In the genomic region with DNA sequence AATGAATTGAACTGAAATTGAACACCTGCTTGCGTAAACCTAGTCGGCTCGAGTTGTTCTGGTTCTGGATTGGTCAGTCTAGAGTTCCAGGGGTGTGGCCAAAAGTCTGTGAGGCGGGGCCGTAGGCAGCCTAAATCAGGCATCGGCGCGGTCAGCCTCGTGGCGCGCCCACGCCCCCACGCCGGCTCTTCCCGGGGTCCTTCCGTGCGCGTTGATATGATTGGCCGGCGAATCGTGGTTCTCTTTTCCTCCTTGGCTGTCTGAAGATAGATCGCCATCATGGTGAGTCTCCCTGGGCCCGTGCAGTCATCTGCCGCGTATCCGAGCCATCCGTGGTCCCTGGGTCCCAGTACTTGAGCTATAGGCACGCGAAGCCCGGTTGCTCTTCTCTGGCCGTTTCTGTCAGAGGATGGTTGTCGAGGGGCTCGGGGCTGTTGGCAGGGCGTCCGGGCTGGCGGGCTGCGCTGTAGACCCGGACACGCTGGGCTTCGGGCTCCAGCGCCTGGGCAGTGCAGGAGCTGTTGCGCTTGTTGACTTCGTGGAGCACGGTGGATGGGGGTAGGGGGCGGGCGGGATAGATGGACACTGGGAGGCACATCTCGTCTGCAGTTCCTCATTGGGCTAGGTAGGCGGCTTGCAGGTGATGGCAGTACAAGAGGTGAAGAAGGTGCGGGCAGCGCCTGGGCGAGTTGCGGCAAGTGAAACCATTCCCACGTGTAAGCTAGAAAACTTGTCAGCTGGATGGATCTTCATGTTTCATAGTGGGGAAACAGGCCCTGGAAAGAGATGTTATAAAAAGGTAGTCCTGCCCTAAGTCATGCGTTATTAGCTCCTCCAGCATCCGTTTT, we compare ENCODE assay signal across 1 cellular context.
TF ChIP-seq lines count a peak whose summit lies in the region.

A gene (plus strand): TSS at position 241 of the 848 bp plus-strand sequence. CDS start 39 bp downstream, at position 280.

TF ChIP-seq in HepG2, 621 proteins besides CTCF, POLR2A, EP300 and RAD21 (continued from another document and continues in another):
- TF ChIP-seq, protein P1, sequence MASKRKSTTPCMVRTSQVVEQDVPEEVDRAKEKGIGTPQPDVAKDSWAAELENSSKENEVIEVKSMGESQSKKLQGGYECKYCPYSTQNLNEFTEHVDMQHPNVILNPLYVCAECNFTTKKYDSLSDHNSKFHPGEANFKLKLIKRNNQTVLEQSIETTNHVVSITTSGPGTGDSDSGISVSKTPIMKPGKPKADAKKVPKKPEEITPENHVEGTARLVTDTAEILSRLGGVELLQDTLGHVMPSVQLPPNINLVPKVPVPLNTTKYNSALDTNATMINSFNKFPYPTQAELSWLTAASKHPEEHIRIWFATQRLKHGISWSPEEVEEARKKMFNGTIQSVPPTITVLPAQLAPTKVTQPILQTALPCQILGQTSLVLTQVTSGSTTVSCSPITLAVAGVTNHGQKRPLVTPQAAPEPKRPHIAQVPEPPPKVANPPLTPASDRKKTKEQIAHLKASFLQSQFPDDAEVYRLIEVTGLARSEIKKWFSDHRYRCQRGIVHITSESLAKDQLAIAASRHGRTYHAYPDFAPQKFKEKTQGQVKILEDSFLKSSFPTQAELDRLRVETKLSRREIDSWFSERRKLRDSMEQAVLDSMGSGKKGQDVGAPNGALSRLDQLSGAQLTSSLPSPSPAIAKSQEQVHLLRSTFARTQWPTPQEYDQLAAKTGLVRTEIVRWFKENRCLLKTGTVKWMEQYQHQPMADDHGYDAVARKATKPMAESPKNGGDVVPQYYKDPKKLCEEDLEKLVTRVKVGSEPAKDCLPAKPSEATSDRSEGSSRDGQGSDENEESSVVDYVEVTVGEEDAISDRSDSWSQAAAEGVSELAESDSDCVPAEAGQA (IDR thresholded peaks at IDR 0.05; ENCODE audit: low read depth) = no peak
- TF ChIP-seq, protein P1 (CRISPR knock-in tag; IDR thresholded peaks at IDR 0.05; ENCODE audit: borderline replicate concordance) = no peak
- TF ChIP-seq ZNF383 (CRISPR knock-in tag; IDR thresholded peaks at IDR 0.05; ENCODE audit: borderline replicate concordance) = no peak
- TF ChIP-seq, protein P2, sequence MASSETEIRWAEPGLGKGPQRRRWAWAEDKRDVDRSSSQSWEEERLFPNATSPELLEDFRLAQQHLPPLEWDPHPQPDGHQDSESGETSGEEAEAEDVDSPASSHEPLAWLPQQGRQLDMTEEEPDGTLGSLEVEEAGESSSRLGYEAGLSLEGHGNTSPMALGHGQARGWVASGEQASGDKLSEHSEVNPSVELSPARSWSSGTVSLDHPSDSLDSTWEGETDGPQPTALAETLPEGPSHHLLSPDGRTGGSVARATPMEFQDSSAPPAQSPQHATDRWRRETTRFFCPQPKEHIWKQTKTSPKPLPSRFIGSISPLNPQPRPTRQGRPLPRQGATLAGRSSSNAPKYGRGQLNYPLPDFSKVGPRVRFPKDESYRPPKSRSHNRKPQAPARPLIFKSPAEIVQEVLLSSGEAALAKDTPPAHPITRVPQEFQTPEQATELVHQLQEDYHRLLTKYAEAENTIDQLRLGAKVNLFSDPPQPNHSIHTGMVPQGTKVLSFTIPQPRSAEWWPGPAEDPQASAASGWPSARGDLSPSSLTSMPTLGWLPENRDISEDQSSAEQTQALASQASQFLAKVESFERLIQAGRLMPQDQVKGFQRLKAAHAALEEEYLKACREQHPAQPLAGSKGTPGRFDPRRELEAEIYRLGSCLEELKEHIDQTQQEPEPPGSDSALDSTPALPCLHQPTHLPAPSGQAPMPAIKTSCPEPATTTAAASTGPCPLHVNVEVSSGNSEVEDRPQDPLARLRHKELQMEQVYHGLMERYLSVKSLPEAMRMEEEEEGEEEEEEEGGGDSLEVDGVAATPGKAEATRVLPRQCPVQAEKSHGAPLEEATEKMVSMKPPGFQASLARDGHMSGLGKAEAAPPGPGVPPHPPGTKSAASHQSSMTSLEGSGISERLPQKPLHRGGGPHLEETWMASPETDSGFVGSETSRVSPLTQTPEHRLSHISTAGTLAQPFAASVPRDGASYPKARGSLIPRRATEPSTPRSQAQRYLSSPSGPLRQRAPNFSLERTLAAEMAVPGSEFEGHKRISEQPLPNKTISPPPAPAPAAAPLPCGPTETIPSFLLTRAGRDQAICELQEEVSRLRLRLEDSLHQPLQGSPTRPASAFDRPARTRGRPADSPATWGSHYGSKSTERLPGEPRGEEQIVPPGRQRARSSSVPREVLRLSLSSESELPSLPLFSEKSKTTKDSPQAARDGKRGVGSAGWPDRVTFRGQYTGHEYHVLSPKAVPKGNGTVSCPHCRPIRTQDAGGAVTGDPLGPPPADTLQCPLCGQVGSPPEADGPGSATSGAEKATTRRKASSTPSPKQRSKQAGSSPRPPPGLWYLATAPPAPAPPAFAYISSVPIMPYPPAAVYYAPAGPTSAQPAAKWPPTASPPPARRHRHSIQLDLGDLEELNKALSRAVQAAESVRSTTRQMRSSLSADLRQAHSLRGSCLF (CRISPR knock-in tag; IDR thresholded peaks at IDR 0.05; ENCODE audit: borderline replicate concordance) = no peak
- TF ChIP-seq, protein P3, sequence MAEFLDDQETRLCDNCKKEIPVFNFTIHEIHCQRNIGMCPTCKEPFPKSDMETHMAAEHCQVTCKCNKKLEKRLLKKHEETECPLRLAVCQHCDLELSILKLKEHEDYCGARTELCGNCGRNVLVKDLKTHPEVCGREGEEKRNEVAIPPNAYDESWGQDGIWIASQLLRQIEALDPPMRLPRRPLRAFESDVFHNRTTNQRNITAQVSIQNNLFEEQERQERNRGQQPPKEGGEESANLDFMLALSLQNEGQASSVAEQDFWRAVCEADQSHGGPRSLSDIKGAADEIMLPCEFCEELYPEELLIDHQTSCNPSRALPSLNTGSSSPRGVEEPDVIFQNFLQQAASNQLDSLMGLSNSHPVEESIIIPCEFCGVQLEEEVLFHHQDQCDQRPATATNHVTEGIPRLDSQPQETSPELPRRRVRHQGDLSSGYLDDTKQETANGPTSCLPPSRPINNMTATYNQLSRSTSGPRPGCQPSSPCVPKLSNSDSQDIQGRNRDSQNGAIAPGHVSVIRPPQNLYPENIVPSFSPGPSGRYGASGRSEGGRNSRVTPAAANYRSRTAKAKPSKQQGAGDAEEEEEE (CRISPR knock-in tag; IDR thresholded peaks at IDR 0.05; ENCODE audit: borderline replicate concordance) = no peak
- TF ChIP-seq, protein P4, sequence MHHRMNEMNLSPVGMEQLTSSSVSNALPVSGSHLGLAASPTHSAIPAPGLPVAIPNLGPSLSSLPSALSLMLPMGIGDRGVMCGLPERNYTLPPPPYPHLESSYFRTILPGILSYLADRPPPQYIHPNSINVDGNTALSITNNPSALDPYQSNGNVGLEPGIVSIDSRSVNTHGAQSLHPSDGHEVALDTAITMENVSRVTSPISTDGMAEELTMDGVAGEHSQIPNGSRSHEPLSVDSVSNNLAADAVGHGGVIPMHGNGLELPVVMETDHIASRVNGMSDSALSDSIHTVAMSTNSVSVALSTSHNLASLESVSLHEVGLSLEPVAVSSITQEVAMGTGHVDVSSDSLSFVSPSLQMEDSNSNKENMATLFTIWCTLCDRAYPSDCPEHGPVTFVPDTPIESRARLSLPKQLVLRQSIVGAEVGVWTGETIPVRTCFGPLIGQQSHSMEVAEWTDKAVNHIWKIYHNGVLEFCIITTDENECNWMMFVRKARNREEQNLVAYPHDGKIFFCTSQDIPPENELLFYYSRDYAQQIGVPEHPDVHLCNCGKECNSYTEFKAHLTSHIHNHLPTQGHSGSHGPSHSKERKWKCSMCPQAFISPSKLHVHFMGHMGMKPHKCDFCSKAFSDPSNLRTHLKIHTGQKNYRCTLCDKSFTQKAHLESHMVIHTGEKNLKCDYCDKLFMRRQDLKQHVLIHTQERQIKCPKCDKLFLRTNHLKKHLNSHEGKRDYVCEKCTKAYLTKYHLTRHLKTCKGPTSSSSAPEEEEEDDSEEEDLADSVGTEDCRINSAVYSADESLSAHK (CRISPR knock-in tag; IDR thresholded peaks at IDR 0.05; ENCODE audit: borderline replicate concordance) = no peak
- TF ChIP-seq, protein P5, sequence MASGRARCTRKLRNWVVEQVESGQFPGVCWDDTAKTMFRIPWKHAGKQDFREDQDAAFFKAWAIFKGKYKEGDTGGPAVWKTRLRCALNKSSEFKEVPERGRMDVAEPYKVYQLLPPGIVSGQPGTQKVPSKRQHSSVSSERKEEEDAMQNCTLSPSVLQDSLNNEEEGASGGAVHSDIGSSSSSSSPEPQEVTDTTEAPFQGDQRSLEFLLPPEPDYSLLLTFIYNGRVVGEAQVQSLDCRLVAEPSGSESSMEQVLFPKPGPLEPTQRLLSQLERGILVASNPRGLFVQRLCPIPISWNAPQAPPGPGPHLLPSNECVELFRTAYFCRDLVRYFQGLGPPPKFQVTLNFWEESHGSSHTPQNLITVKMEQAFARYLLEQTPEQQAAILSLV (CRISPR knock-in tag; IDR thresholded peaks at IDR 0.05; ENCODE audit: borderline replicate concordance) = peak; percentile 60; the same call in 1 of the 2 replicates
- peak; percentile 92 for TF ChIP-seq SIX4 (CRISPR knock-in tag; IDR thresholded peaks at IDR 0.05)
- TF ChIP-seq, protein P6, sequence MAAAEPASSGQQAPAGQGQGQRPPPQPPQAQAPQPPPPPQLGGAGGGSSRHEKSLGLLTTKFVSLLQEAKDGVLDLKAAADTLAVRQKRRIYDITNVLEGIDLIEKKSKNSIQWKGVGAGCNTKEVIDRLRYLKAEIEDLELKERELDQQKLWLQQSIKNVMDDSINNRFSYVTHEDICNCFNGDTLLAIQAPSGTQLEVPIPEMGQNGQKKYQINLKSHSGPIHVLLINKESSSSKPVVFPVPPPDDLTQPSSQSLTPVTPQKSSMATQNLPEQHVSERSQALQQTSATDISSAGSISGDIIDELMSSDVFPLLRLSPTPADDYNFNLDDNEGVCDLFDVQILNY (CRISPR knock-in tag; conservative IDR thresholded peaks at IDR 0.05) = no peak
- TF ChIP-seq, protein P7, sequence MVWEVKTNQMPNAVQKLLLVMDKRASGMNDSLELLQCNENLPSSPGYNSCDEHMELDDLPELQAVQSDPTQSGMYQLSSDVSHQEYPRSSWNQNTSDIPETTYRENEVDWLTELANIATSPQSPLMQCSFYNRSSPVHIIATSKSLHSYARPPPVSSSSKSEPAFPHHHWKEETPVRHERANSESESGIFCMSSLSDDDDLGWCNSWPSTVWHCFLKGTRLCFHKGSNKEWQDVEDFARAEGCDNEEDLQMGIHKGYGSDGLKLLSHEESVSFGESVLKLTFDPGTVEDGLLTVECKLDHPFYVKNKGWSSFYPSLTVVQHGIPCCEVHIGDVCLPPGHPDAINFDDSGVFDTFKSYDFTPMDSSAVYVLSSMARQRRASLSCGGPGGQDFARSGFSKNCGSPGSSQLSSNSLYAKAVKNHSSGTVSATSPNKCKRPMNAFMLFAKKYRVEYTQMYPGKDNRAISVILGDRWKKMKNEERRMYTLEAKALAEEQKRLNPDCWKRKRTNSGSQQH (CRISPR knock-in tag; IDR thresholded peaks at IDR 0.05; ENCODE audit: low read depth) = no peak
- peak; percentile 65 for TF ChIP-seq TAF15 (IDR thresholded peaks at IDR 0.05; ENCODE audit: low read depth, low read length, poor library complexity, severe bottlenecking)
- TF ChIP-seq, protein P8, sequence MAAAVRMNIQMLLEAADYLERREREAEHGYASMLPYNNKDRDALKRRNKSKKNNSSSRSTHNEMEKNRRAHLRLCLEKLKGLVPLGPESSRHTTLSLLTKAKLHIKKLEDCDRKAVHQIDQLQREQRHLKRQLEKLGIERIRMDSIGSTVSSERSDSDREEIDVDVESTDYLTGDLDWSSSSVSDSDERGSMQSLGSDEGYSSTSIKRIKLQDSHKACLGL (CRISPR knock-in tag; IDR thresholded peaks at IDR 0.05) = peak; percentile 94
- TF ChIP-seq ZNF431 (CRISPR knock-in tag; IDR thresholded peaks at IDR 0.05; ENCODE audit: borderline replicate concordance, low read depth) = peak; percentile 81
- no peak for TF ChIP-seq ZNF546 (CRISPR knock-in tag; conservative IDR thresholded peaks at IDR 0.05)
- TF ChIP-seq PAF1 (CRISPR knock-in tag; IDR thresholded peaks at IDR 0.05) = no peak
- TF ChIP-seq LCORL (IDR thresholded peaks at IDR 0.05) = 0 out of 2 replicates have a peak, but pooled peaks have one; percentile 21
- TF ChIP-seq LCORL (CRISPR knock-in tag; IDR thresholded peaks at IDR 0.05) = peak; percentile 64; the same call in 1 of the 2 replicates
- TF ChIP-seq NCOA5 (CRISPR knock-in tag; IDR thresholded peaks at IDR 0.05) = no peak
- TF ChIP-seq RXRB (CRISPR knock-in tag; IDR thresholded peaks at IDR 0.05; ENCODE audit: borderline replicate concordance) = peak; percentile 64; the same call in 1 of the 2 replicates
- TF ChIP-seq, protein P9, sequence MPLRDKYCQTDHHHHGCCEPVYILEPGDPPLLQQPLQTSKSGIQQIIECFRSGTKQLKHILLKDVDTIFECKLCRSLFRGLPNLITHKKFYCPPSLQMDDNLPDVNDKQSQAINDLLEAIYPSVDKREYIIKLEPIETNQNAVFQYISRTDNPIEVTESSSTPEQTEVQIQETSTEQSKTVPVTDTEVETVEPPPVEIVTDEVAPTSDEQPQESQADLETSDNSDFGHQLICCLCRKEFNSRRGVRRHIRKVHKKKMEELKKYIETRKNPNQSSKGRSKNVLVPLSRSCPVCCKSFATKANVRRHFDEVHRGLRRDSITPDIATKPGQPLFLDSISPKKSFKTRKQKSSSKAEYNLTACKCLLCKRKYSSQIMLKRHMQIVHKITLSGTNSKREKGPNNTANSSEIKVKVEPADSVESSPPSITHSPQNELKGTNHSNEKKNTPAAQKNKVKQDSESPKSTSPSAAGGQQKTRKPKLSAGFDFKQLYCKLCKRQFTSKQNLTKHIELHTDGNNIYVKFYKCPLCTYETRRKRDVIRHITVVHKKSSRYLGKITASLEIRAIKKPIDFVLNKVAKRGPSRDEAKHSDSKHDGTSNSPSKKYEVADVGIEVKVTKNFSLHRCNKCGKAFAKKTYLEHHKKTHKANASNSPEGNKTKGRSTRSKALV (CRISPR knock-in tag; IDR thresholded peaks at IDR 0.05) = no peak
- TF ChIP-seq RCOR2 (CRISPR knock-in tag; IDR thresholded peaks at IDR 0.05) = no peak
- TF ChIP-seq, protein P10, sequence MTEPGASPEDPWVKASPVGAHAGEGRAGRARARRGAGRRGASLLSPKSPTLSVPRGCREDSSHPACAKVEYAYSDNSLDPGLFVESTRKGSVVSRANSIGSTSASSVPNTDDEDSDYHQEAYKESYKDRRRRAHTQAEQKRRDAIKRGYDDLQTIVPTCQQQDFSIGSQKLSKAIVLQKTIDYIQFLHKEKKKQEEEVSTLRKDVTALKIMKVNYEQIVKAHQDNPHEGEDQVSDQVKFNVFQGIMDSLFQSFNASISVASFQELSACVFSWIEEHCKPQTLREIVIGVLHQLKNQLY (CRISPR knock-in tag; IDR thresholded peaks at IDR 0.05) = no peak
- no peak for TF ChIP-seq ZNF549 (CRISPR knock-in tag; IDR thresholded peaks at IDR 0.05)
- 0 out of 2 replicates have a peak, but pooled peaks have one; percentile 54 for TF ChIP-seq MAF1 (CRISPR knock-in tag; IDR thresholded peaks at IDR 0.05; ENCODE audit: borderline replicate concordance)
- TF ChIP-seq BRCA1 (CRISPR knock-in tag; IDR thresholded peaks at IDR 0.05) = no peak; the same call in none of the 2 replicates
- no peak for TF ChIP-seq RFX3 (CRISPR knock-in tag; IDR thresholded peaks at IDR 0.05)
